In the genomic region with DNA sequence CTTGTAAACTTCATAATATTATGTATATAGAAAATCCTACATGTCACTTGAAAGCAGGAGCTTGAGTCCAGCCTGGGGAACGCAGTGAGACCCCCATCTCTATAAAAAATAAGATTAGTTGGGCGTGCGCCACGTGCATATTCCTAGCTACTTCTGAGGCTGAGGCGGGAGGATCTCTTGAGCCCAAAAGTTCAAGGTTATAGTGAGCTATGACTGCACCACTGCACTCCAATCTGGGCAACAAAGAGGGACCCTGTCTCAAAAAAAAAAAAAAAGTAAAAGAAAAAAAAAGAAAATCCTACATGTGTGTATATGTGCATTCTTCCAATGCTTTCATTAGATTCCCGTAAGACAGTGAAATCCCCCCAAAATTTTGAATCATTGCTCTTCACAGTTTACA, we compare ENCODE assay signal across 8 cellular contexts. TPM values are rescaled to one million over a fixed set of nuclear protein-coding genes. Genes with fewer than 3 reads are reported as not detected.
DNase-seq lines count a peak whose midpoint lies in the region; ATAC-seq and TF ChIP-seq lines count a peak whose summit lies in the region.

No MANE protein-coding gene starts in this region.

- H3K27me3 ChIP-seq in DND-41 (ENCODE audit: insufficient read depth, low read length, poor library complexity) = no peaks in the 10 kb centered on the region
- no peaks in the 10 kb centered on the region for H3K27me3 ChIP-seq in OCI-LY1 (ENCODE audit: insufficient read depth, low read length)
- no peaks in the 10 kb centered on the region for H3K27me3 ChIP-seq in osteoblast (ENCODE audit: insufficient read depth, low read length)

- H3K9me2 ChIP-seq in OCI-LY1 (ENCODE audit: low read depth, low read length) = no peaks in the 10 kb centered on the region

- H3K4me2 ChIP-seq in DND-41 (ENCODE audit: insufficient read depth, low read length) = peak overlapping the region; percentile 80
- peak overlapping the region; percentile 89 for H3K4me2 ChIP-seq in OCI-LY1 (ENCODE audit: low read length)
- peak overlapping the region; percentile 89 for H3K4me2 ChIP-seq in osteoblast (ENCODE audit: insufficient read depth, low read length)

- H3K36me3 Mint-ChIP-seq in effector memory CD8-positive, alpha-beta T cell (ENCODE audit: insufficient read depth) = peaks cover 42% of the 10 kb centered on the region

- peak overlapping the region; percentile 94 to 95; a peak in 3 of 4 replicates for H3K4me3 ChIP-seq in DND-41 (ENCODE audit: low read depth in 1 of 2, low read length in 2 of 2)
- peak overlapping the region; percentile 89 for H3K4me3 ChIP-seq in OCI-LY1 (ENCODE audit: low read depth, low read length, poor library complexity, severe bottlenecking)
- peak overlapping the region; percentile 98 for H3K4me3 ChIP-seq in osteoblast (ENCODE audit: insufficient read depth, low read length)

- peaks cover 24 to 40% of the 10 kb centered on the region in 2 donors for H3K4me1 Mint-ChIP-seq in effector memory CD8-positive, alpha-beta T cell (ENCODE audit: low read depth in 2 of 2)

- H3K4me1 ChIP-seq in DND-41 (ENCODE audit: insufficient read depth, low read length) (peaks cover 46% of the 10 kb centered on the region), OCI-LY1 (ENCODE audit: insufficient read depth, low read length, severe bottlenecking) (peaks cover 41% of the 10 kb centered on the region), osteoblast (ENCODE audit: insufficient read depth, low read length) (peaks cover 32% of the 10 kb centered on the region)

- H3K27ac Mint-ChIP-seq in effector memory CD8-positive, alpha-beta T cell = peak overlapping the region; percentile 97 to 99

- H4K20me1 ChIP-seq in DND-41 (ENCODE audit: insufficient read depth, low read length) (0 out of 2 replicates have a peak, but pooled peaks cover 3% of the 10 kb centered on the region), OCI-LY1 (ENCODE audit: insufficient read depth, low read length) (no peaks in the 10 kb centered on the region), osteoblast (ENCODE audit: insufficient read depth, low read length) (peaks cover 46% of the 10 kb centered on the region)

- peaks cover 75% of the 10 kb centered on the region for H3K79me2 ChIP-seq in DND-41 (ENCODE audit: insufficient read depth, low read length)
- peaks cover 58% of the 10 kb centered on the region for H3K79me2 ChIP-seq in OCI-LY1 (ENCODE audit: insufficient read depth, low read length)
- H3K79me2 ChIP-seq in osteoblast (ENCODE audit: insufficient read depth, low read length) = peaks cover 78% of the 10 kb centered on the region

- ATAC-seq in DND-41 (ENCODE audit: insufficient read depth, low read depth) (no peak), GM18502 (IDR thresholded peaks at IDR 0.05; ENCODE audit: poor library complexity, unreplicated experiment) (no peak), HG03097 (IDR thresholded peaks at IDR 0.05; ENCODE audit: low FRiP score, unreplicated experiment) (no peak)
- no peak for ATAC-seq in effector memory CD8-positive, alpha-beta T cell (replicated peaks)

- DNase-seq in DND-41 (no peak), osteoblast (ENCODE audit: insufficient read length, low spot score, missing footprints) (no peak), DMS79 (lab: John Stamatoyannopoulos, UW) (no peak), RKO (ENCODE audit: low spot score) (no peak)
- DNase-seq in effector memory CD8-positive, alpha-beta T cell = no peak

- H3K27me3 Mint-ChIP-seq in effector memory CD8-positive, alpha-beta T cell = no peaks in the 10 kb centered on the region

- no peak overlapping the region for H3K27ac ChIP-seq in DND-41 (ENCODE audit: low read length)
- H3K27ac ChIP-seq in OCI-LY1 (ENCODE audit: low read depth, low read length, poor library complexity, severe bottlenecking) = no peak overlapping the region
- peak overlapping the region; percentile 99 for H3K27ac ChIP-seq in osteoblast (ENCODE audit: low read depth, low read length)

- peaks cover 12% of the 10 kb centered on the region for H3K36me3 ChIP-seq in DND-41 (ENCODE audit: insufficient read depth, low read length)
- H3K36me3 ChIP-seq in OCI-LY1 (ENCODE audit: insufficient read depth, low read length) = peaks cover 17% of the 10 kb centered on the region
- peaks cover 8% of the 10 kb centered on the region for H3K36me3 ChIP-seq in osteoblast (ENCODE audit: insufficient read depth, low read length)

- H2AFZ ChIP-seq in DND-41 (ENCODE audit: low read depth, low read length) (no peak overlapping the region), OCI-LY1 (ENCODE audit: low read length) (no peak overlapping the region), osteoblast (ENCODE audit: low read length) (no peak overlapping the region)

- H3K9ac ChIP-seq in DND-41 (ENCODE audit: low read depth, low read length) = peak overlapping the region; percentile 93
- no peak overlapping the region for H3K9ac ChIP-seq in OCI-LY1 (ENCODE audit: low read length)

- H3K9me3 Mint-ChIP-seq in effector memory CD8-positive, alpha-beta T cell = no peaks in the 10 kb centered on the region

- 0 out of 2 replicates have a peak, but pooled peaks cover 12% of the 10 kb centered on the region for H3F3A ChIP-seq in OCI-LY1 (ENCODE audit: insufficient read depth, low read length)

- H3K4me3 Mint-ChIP-seq in effector memory CD8-positive, alpha-beta T cell = peak overlapping the region; percentile 91 to 95

- TF ChIP-seq CTCF in DND-41 (IDR thresholded peaks at IDR 0.05; ENCODE audit: borderline replicate concordance, extremely low read depth, low read length, poor library complexity, severe bottlenecking) (no peak), OCI-LY1 (IDR thresholded peaks at IDR 0.05; ENCODE audit: low read length) (no peak), osteoblast (IDR thresholded peaks at IDR 0.05; ENCODE audit: extremely low read depth, low read depth, low read length) (no peak)

- H3K9me3 ChIP-seq in DND-41 (ENCODE audit: insufficient read depth, low read length, severe bottlenecking) = no peaks in the 10 kb centered on the region
- H3K9me3 ChIP-seq in OCI-LY1 (ENCODE audit: low read length) = no peaks in the 10 kb centered on the region
- H3K9me3 ChIP-seq in osteoblast (ENCODE audit: low read depth, low read length) = no peaks in the 10 kb centered on the region

RNA-seq across cellular contexts. Expression of a gene that starts 1.7 kb away (rescaled TPM):
- total RNA-seq in osteoblast = 487 and 513 TPM in 2 replicates

RNA-seq across cellular contexts. Expression of a gene that starts 11.2 kb away (rescaled TPM):
- total RNA-seq in osteoblast = 3.2 and 3.3 TPM in 2 replicates
